15 cellular contexts compared by ENCODE assay signal in the genomic region with DNA sequence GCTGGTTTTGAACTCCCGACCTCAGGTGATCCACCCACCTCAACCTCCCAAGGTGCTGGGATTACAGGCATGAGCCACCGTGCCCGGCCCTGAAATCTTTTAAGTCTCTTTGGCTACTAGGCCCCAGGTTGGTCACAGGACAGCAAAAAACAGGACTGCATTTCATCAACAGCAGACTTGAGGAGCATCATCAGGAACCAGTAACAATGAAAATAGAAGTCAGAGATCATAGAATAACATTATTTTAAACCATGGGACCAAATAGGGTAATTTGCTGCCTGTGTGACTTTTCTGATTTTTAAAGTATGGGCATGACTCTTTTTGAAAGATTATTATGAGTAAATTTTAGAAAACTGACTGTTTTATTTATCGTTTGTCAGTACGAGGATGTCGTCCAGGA. TPM values are rescaled to one million over a fixed set of nuclear protein-coding genes. Genes with fewer than 3 reads are reported as not detected.
"Had no signal": no experiment of that assay in that cellular context is flagged by ENCODE, and none has a peak within 500 bp of the region (broad histone marks: within the 10 kb centered on the region; RNA-seq: fewer than 3 reads in every experiment).

No MANE protein-coding gene starts in this region.

- H3K4me3 Mint-ChIP-seq: stimulated activated memory B cell treated with anti-CD40 and anti-IgM and Interleukin-4, amounts not matched to agents 10 μg/mL and 1 μg/mL and 100 μg/mL, for 72 hours had no signal

- H3K27me3 Mint-ChIP-seq: stimulated activated memory B cell treated with anti-CD40 and anti-IgM and Interleukin-4, amounts not matched to agents 10 μg/mL and 1 μg/mL and 100 μg/mL, for 72 hours had no signal

- H3K27ac ChIP-seq: adrenal gland, hepatocyte, SK-N-MC, vagina had no signal

- H3K27me3 ChIP-seq: adrenal gland, hepatocyte, tibial artery, vagina had no signal

- H3K4me3 ChIP-seq: adrenal gland, hepatocyte, mucosa of descending colon, SK-N-MC, tibial artery, vagina had no signal

- H3K9me3 ChIP-seq: adrenal gland, mucosa of descending colon, tibial artery, vagina had no signal

- H3K27ac Mint-ChIP-seq: stimulated activated memory B cell treated with anti-CD40 and anti-IgM and Interleukin-4, amounts not matched to agents 10 μg/mL and 1 μg/mL and 100 μg/mL, for 72 hours had no signal

- ATAC-seq: left lobe of liver; mucosa of descending colon; sciatic nerve; stimulated activated memory B cell treated with anti-CD40 and anti-IgM and Interleukin-4, amounts not matched to agents 10 μg/mL and 1 μg/mL and 100 μg/mL, for 72 hours had no signal

- DNase-seq: activated CD4-positive, alpha-beta T cell treated with anti-CD3 and anti-CD28 coated beads, Interleukin-2, amount 50 U/mL, for 48 hours; activated naive CD4-positive, alpha-beta T cell; adrenal gland; islet precursor cell; mucosa of descending colon; stimulated activated CD4-positive, alpha-beta T cell treated with anti-CD3 and anti-CD28 coated beads, Interleukin-2, amount 100 ng/mL, for 24 hours; T-helper 9 cell; tibial artery had no signal

- H3K9me3 Mint-ChIP-seq: stimulated activated memory B cell treated with anti-CD40 and anti-IgM and Interleukin-4, amounts not matched to agents 10 μg/mL and 1 μg/mL and 100 μg/mL, for 72 hours had no signal

RNA-seq across cellular contexts. Expression of a gene that starts 34.2 kb away (rescaled TPM):
- total RNA-seq: glomerular endothelial cell had no signal
